ENCODE assay signal across 3 cellular contexts in genomic region chr17:77606865-77607210, GRCh38.
TF ChIP-seq lines count a peak whose summit lies in the region.

No MANE protein-coding gene starts in this region.

TF ChIP-seq in SK-N-SH, 30 proteins besides CTCF, POLR2A, EP300 and RAD21:
- TF ChIP-seq MAX (IDR thresholded peaks at IDR 0.05; ENCODE audit: low read depth) (no peak), RCOR1 (IDR thresholded peaks at IDR 0.05; ENCODE audit: low read length) (no peak), USF1 (IDR thresholded peaks at IDR 0.05; ENCODE audit: borderline replicate concordance, low read depth) (no peak), TEAD4 (IDR thresholded peaks at IDR 0.05; ENCODE audit: borderline replicate concordance, insufficient read depth) (no peak), SMC3 (IDR thresholded peaks at IDR 0.05; ENCODE audit: low read depth, low read length) (no peak), NFIC (IDR thresholded peaks at IDR 0.05; ENCODE audit: borderline replicate concordance) (no peak), FOSL2 (IDR thresholded peaks at IDR 0.05; ENCODE audit: borderline replicate concordance, low read depth) (no peak)

TF ChIP-seq in SK-N-SH treated with all-trans-retinoic acid at 6 μM for 48 hours, 23 proteins besides CTCF, POLR2A, EP300 and RAD21:
- TF ChIP-seq TOX (CRISPR knock-in tag; IDR thresholded peaks at IDR 0.05; ENCODE audit: borderline replicate concordance) (no peak), PPARA (CRISPR knock-in tag; IDR thresholded peaks at IDR 0.05; ENCODE audit: borderline replicate concordance) (no peak), SNAI2 (CRISPR knock-in tag; IDR thresholded peaks at IDR 0.05) (no peak), ISL1 (CRISPR knock-in tag; IDR thresholded peaks at IDR 0.05) (no peak), GLIS3 (CRISPR knock-in tag; IDR thresholded peaks at IDR 0.05) (no peak), RARB (CRISPR knock-in tag; IDR thresholded peaks at IDR 0.05) (no peak), ZFP3 (CRISPR knock-in tag; IDR thresholded peaks at IDR 0.05) (no peak), ESRRG (CRISPR knock-in tag; IDR thresholded peaks at IDR 0.05) (no peak), ARNTL (CRISPR knock-in tag; IDR thresholded peaks at IDR 0.05; ENCODE audit: borderline replicate concordance, low read depth) (no peak), ZNF565 (CRISPR knock-in tag; conservative IDR thresholded peaks at IDR 0.05; ENCODE audit: low read depth) (no peak), ZNF70 (CRISPR knock-in tag; IDR thresholded peaks at IDR 0.05) (no peak), BACH2 (CRISPR knock-in tag; IDR thresholded peaks at IDR 0.05; ENCODE audit: borderline replicate concordance) (no peak), TCF4 (CRISPR knock-in tag; IDR thresholded peaks at IDR 0.05; ENCODE audit: borderline replicate concordance) (no peak), CSDC2 (CRISPR knock-in tag; IDR thresholded peaks at IDR 0.05) (no peak), ZFP30 (CRISPR knock-in tag; IDR thresholded peaks at IDR 0.05) (no peak)
- TF ChIP-seq, protein P1, sequence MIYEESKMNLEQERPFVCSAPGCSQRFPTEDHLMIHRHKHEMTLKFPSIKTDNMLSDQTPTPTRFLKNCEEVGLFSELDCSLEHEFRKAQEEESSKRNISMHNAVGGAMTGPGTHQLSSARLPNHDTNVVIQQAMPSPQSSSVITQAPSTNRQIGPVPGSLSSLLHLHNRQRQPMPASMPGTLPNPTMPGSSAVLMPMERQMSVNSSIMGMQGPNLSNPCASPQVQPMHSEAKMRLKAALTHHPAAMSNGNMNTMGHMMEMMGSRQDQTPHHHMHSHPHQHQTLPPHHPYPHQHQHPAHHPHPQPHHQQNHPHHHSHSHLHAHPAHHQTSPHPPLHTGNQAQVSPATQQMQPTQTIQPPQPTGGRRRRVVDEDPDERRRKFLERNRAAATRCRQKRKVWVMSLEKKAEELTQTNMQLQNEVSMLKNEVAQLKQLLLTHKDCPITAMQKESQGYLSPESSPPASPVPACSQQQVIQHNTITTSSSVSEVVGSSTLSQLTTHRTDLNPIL (CRISPR knock-in tag; IDR thresholded peaks at IDR 0.05; ENCODE audit: low read depth), result no peak
- TF ChIP-seq, protein P2, sequence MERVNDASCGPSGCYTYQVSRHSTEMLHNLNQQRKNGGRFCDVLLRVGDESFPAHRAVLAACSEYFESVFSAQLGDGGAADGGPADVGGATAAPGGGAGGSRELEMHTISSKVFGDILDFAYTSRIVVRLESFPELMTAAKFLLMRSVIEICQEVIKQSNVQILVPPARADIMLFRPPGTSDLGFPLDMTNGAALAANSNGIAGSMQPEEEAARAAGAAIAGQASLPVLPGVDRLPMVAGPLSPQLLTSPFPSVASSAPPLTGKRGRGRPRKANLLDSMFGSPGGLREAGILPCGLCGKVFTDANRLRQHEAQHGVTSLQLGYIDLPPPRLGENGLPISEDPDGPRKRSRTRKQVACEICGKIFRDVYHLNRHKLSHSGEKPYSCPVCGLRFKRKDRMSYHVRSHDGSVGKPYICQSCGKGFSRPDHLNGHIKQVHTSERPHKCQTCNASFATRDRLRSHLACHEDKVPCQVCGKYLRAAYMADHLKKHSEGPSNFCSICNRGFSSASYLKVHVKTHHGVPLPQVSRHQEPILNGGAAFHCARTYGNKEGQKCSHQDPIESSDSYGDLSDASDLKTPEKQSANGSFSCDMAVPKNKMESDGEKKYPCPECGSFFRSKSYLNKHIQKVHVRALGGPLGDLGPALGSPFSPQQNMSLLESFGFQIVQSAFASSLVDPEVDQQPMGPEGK (CRISPR knock-in tag; IDR thresholded peaks at IDR 0.05; ENCODE audit: borderline replicate concordance), result no peak

TF ChIP-seq in K562, 482 proteins besides CTCF, POLR2A, EP300 and RAD21:
- TF ChIP-seq SMC3 (conservative IDR thresholded peaks at IDR 0.05; ENCODE audit: insufficient read depth, low read depth, low read length), result 0 out of 2 replicates have a peak, but pooled peaks have one; percentile 19
- TF ChIP-seq FOXP1 (CRISPR knock-in tag; IDR thresholded peaks at IDR 0.05), result no peak
- TF ChIP-seq, protein P3, sequence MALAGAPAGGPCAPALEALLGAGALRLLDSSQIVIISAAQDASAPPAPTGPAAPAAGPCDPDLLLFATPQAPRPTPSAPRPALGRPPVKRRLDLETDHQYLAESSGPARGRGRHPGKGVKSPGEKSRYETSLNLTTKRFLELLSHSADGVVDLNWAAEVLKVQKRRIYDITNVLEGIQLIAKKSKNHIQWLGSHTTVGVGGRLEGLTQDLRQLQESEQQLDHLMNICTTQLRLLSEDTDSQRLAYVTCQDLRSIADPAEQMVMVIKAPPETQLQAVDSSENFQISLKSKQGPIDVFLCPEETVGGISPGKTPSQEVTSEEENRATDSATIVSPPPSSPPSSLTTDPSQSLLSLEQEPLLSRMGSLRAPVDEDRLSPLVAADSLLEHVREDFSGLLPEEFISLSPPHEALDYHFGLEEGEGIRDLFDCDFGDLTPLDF (CRISPR knock-in tag; IDR thresholded peaks at IDR 0.05), result no peak
- no peak for TF ChIP-seq RCOR1 (IDR thresholded peaks at IDR 0.05; ENCODE audit: borderline replicate concordance in 1 of 2, low read depth in 2 of 2, low read length in 2 of 2)
- peak; percentile 99 for TF ChIP-seq ZNF24 (IDR thresholded peaks at IDR 0.05)
